Comparison of ENCODE assay signal across 8 cellular contexts in the genomic region with DNA sequence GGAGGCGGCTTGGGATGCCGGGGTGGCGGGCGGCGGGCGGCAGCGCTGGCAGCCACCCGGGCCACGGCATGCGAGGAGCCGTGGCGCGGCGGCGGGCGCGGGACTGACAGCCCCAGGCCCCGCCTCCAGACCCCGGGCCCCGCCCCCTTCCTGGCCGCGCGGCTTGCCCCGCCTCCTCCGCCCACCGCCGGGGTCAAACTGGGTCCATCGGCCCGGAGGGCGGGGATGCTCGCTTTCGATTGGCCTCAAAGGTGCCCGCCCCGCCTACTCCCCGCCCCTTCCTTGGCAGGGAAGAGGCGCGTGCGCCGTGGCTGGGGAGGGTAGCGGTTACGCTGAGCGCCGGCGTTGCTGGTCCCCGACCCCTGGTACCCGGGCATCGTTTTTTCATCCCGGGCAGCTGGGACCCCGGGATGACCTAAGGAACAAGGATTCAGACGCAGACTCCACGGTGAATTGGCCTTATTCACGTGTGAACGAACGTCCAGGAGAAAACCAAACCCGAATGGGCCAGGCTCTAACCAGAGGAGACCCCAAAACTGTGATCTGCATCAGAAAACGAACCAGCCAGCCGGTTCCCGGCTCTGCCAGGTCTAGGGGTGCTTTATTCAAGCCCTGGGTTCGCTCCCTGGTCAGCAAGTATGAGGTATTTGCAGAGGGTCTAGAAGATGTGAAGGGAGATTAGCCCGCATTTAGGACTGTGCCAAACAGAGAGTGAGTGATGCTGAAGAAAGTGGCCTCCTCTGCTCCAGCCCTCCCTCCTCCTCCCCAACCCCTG.
A peak's percentile ranks its signal among the peaks of the same experiment; 100 is the strongest.
DNase-seq lines count a peak whose midpoint lies in the region; ATAC-seq lines count a peak whose summit lies in the region.

No MANE protein-coding gene starts in this region.

- no peak overlapping the region for H3K9ac ChIP-seq in HUES48 (ENCODE audit: low read depth, low read length)

- peak; percentile 91 for ATAC-seq in GM21447 (IDR thresholded peaks at IDR 0.05; ENCODE audit: unreplicated experiment)

- no peaks in the 10 kb centered on the region for H3K36me3 ChIP-seq in HUES48 (ENCODE audit: control insufficient read depth, insufficient read depth, low read length)

- peak overlapping the region; percentile 74 for H3K4me3 ChIP-seq in HUES48 (ENCODE audit: low read depth, low read length)

- no peak overlapping the region for H3K27ac ChIP-seq in HUES48 (ENCODE audit: low read depth, low read length)

- H3K9me3 ChIP-seq in HUES48 (ENCODE audit: control insufficient read depth, insufficient read depth, low read length), result no peaks in the 10 kb centered on the region

- peaks cover 29% of the 10 kb centered on the region for H3K27me3 ChIP-seq in HUES48 (ENCODE audit: control insufficient read depth, insufficient read depth, low read length)

- DNase-seq in D341Med (ENCODE audit: low spot score) (peak; percentile 97), NOMO-1 treated with DMSO at 0.1 percent for 48 hours (lab: John Stamatoyannopoulos, UW; ENCODE audit: unreplicated experiment) (peak; percentile 83), epidermal melanocyte (ENCODE audit: insufficient read length, low spot score) (peak; percentile 87), midbrain (lab: John Stamatoyannopoulos, UW) (peak; percentile 96)
- DNase-seq in activated CD8-positive, alpha-beta memory T cell treated with anti-CD3 and anti-CD28 coated beads, Interleukin-2, amount 50 U/mL, for 4 hours, result peak; percentile 99
- peak; percentile 96 to 97 for DNase-seq in stimulated activated CD8-positive, alpha-beta memory T cell treated with anti-CD3 and anti-CD28 coated beads, Interleukin-15, amount 100 ng/mL, for 4 hours (ENCODE audit: low read depth in 2 of 2)

- no peaks in the 10 kb centered on the region for H3K4me1 ChIP-seq in HUES48 (ENCODE audit: control insufficient read depth, insufficient read depth, low read length)
